In genomic region chr20:62707981-62708521, GRCh38 we compare ENCODE assay signal across 8 cellular contexts. TPM values are rescaled to one million over a fixed set of nuclear protein-coding genes. Genes with fewer than 3 reads are reported as not detected.
A peak's percentile ranks its signal among the peaks of the same experiment; 100 is the strongest.
DNase-seq lines count a peak whose midpoint lies in the region; ATAC-seq, FAIRE-seq and TF ChIP-seq lines count a peak whose summit lies in the region.

No MANE protein-coding gene starts in this region.

- no peak overlapping the region for H3K27ac ChIP-seq in CD8-positive, alpha-beta memory T cell (ENCODE audit: low read depth, low read length)
- no peak overlapping the region for H3K27ac ChIP-seq in HUES6 (ENCODE audit: low read depth, low read length)
- no peak overlapping the region for H3K27ac ChIP-seq in HepG2 (ENCODE audit: extremely low read length, insufficient read depth, low read length)

- TF ChIP-seq CTCF in HepG2 (CRISPR knock-in tag; IDR thresholded peaks at IDR 0.05) = no peak; the same call in 1 of the 2 replicates

- no peaks in the 10 kb centered on the region for H3K36me3 ChIP-seq in CD8-positive, alpha-beta memory T cell (ENCODE audit: insufficient read depth, low read length)
- no peaks in the 10 kb centered on the region for H3K36me3 ChIP-seq in HUES6 (ENCODE audit: control insufficient read depth, insufficient read depth, low read length)
- no peaks in the 10 kb centered on the region for H3K36me3 ChIP-seq in HepG2 (replicated peaks in 1 of 2; ENCODE audit: control insufficient read depth in 1 of 2, insufficient read depth in 2 of 2, low read length in 2 of 2)

- H3K9me3 ChIP-seq in CD8-positive, alpha-beta memory T cell (ENCODE audit: low read length) = no peaks in the 10 kb centered on the region
- H3K9me3 ChIP-seq in HUES6 (ENCODE audit: control insufficient read depth, insufficient read depth, low read depth, low read length) = no peaks in the 10 kb centered on the region
- no peaks in the 10 kb centered on the region for H3K9me3 ChIP-seq in HepG2 (ENCODE audit: low read length)

- peak overlapping the region in 5 of 7 donors; percentile 23 to 52 (median 47) for H3K4me3 Mint-ChIP-seq in CD8-positive, alpha-beta memory T cell

- H3K27me3 ChIP-seq in CD8-positive, alpha-beta memory T cell (ENCODE audit: insufficient read depth, low read length, poor library complexity, severe bottlenecking) = peaks cover 8% of the 10 kb centered on the region
- H3K27me3 ChIP-seq in HUES6 (ENCODE audit: control insufficient read depth, insufficient read depth, low read length) (peaks cover 82% of the 10 kb centered on the region), HepG2 (ENCODE audit: control insufficient read depth in 1 of 2, insufficient read depth in 2 of 2, low read length in 2 of 2) (peaks cover 43 to 91% of the 10 kb centered on the region in 2 experiments)

- peaks cover 8% of the 10 kb centered on the region; the same call in 1 of the 2 replicates for H4K20me1 ChIP-seq in HepG2 (ENCODE audit: insufficient read depth, low read length)

- TF ChIP-seq POLR2A in HepG2 (IDR thresholded peaks at IDR 0.05; ENCODE audit: insufficient read depth in 1 of 2, low read depth in 2 of 2, low read length in 2 of 2) = no peak

- peaks cover 5% of the 10 kb centered on the region for H3K4me1 ChIP-seq in CD8-positive, alpha-beta memory T cell (ENCODE audit: insufficient read depth, low read length)
- H3K4me1 ChIP-seq in HUES6 (ENCODE audit: control insufficient read depth, insufficient read depth, low read length) (peaks cover 8% of the 10 kb centered on the region), HepG2 (ENCODE audit: insufficient read depth, low read length) (peaks cover 8% of the 10 kb centered on the region; the same call in 1 of the 2 replicates)

- no peaks in the 10 kb centered on the region for H3K9me3 Mint-ChIP-seq in CD8-positive, alpha-beta memory T cell

- H3K27ac Mint-ChIP-seq in CD8-positive, alpha-beta memory T cell = no peak overlapping the region

- ATAC-seq in HepG2 (peak; percentile 71), HG02981 (IDR thresholded peaks at IDR 0.05; ENCODE audit: unreplicated experiment) (no peak), GM18861 (IDR thresholded peaks at IDR 0.05; ENCODE audit: unreplicated experiment) (no peak), HG02973 (IDR thresholded peaks at IDR 0.05; ENCODE audit: unreplicated experiment) (no peak)

- TF ChIP-seq RAD21 in HepG2 (CRISPR knock-in tag; IDR thresholded peaks at IDR 0.05) = no peak

- no peaks in the 10 kb centered on the region for H3K36me3 Mint-ChIP-seq in CD8-positive, alpha-beta memory T cell

- no TSS peak for BruUV-seq in HepG2 (replicated peaks; lab: Mats Ljungman, UMichigan)

- H3K9ac ChIP-seq in HUES6 (ENCODE audit: low read length) (no peak overlapping the region), HepG2 (ENCODE audit: insufficient read depth, low read depth, low read length) (no peak overlapping the region)

- no peak for DNase-seq in CD8-positive, alpha-beta memory T cell
- DNase-seq in activated CD4-positive, alpha-beta T cell treated with anti-CD3 and anti-CD28 coated beads, Interleukin-2, amount 50 U/mL, for 48 hours = peak; percentile 17 to 24
- DNase-seq in HepG2 (ENCODE audit: low spot score) = no peak
- no peak for DNase-seq in superior temporal gyrus (ENCODE audit: extremely low spot score)

- no peak overlapping the region for H3K4me2 ChIP-seq in HepG2 (ENCODE audit: low read depth, low read length)

- TF ChIP-seq EP300 in HepG2 (IDR thresholded peaks at IDR 0.05; ENCODE audit: low read depth in 2 of 2, low read length in 2 of 2) (no peak), HepG2 (CRISPR knock-in tag; IDR thresholded peaks at IDR 0.05; ENCODE audit: borderline replicate concordance) (no peak)

- FAIRE-seq in HepG2 (lab: Jason Lieb, UNC) = no peak

- H3K4me3 ChIP-seq in CD8-positive, alpha-beta memory T cell (ENCODE audit: low read length) = no peak overlapping the region
- peak overlapping the region; percentile 61 for H3K4me3 ChIP-seq in HUES6 (ENCODE audit: low read depth, low read length)
- no peak overlapping the region for H3K4me3 ChIP-seq in HepG2 (replicated peaks in 1 of 3; ENCODE audit: insufficient read depth in 1 of 3, low read depth in 2 of 3, low read length in 3 of 3)

- intact Hi-C loops in HepG2 (cut with micrococcal nuclease; ENCODE audit: unreplicated experiment) = no loop called here

- 33% methylated on average over 16 of the region's 19 CpGs for WGBS in HepG2 (ENCODE audit: low lambda C conversion rate)

- CTCF ChIA-PET in CD8-positive, alpha-beta memory T cell (lab: Charles Lee) = interaction anchor here (1.3 kb wide), 1 partner anchor 8 kb away, joined by 3 read pairs; no protein-coding TSS in a partner anchor
- CTCF ChIA-PET in HepG2 (lab: Yijun Ruan, JAX; ENCODE audit: low intra/inter-chr PET ratio, low total read pairs) = no interaction called here

- in situ Hi-C loops in HepG2 (cut with HindIII; ENCODE audit: extremely low pct_ligation_motif_present, low pct_unique_long_range_greater_than_20kb) = no loop called here

- peaks cover 18 to 27% of the 10 kb centered on the region in 2 donors for H3K27me3 Mint-ChIP-seq in CD8-positive, alpha-beta memory T cell

- H3K79me2 ChIP-seq in HepG2 (ENCODE audit: insufficient read depth, low read length) = no peaks in the 10 kb centered on the region

- POLR2A ChIA-PET in CD8-positive, alpha-beta memory T cell (lab: Charles Lee) = interaction anchor here (1.4 kb wide), 1 partner anchor 107 kb away, joined by 3 read pairs; no protein-coding TSS in a partner anchor
- POLR2A ChIA-PET in HepG2 (lab: Yijun Ruan, JAX) = no interaction called here

- H3K4me1 Mint-ChIP-seq in CD8-positive, alpha-beta memory T cell = peaks cover 0 to 22% (median 7%) of the 10 kb centered on the region in 3 donors

- no peak overlapping the region for H2AFZ ChIP-seq in HepG2 (ENCODE audit: low read length)

TF ChIP-seq in HepG2, 621 proteins besides CTCF, POLR2A, EP300 and RAD21:
- TF ChIP-seq HNRNPL (IDR thresholded peaks at IDR 0.05; ENCODE audit: low read depth, low read length) (0 out of 2 replicates have a peak, but pooled peaks have one; percentile 19), THAP9 (CRISPR knock-in tag; IDR thresholded peaks at IDR 0.05; ENCODE audit: borderline replicate concordance) (0 out of 2 replicates have a peak, but pooled peaks have one; percentile 17), STAG1 (CRISPR knock-in tag; IDR thresholded peaks at IDR 0.05) (0 out of 2 replicates have a peak, but pooled peaks have one; percentile 3), ZNF180 (CRISPR knock-in tag; IDR thresholded peaks at IDR 0.05; ENCODE audit: borderline replicate concordance, low read depth) (no peak)

RNA-seq across cellular contexts. Expression of gene NTSR1, which starts 0.6 kb away (rescaled TPM):
- total RNA-seq in CD8-positive, alpha-beta memory T cell = not detected
- not detected for polyA plus RNA-seq in CD8-positive, alpha-beta memory T cell
- 0.09 TPM in 1 of 2 replicates, not detected in the other for total RNA-seq in HepG2 (2016; rRNA removed; fragmentation: Illumina TruSeq; extraction: Trizol)
- not detected in 2 replicates for total RNA-seq in HepG2 (2016; cell fraction: cytosol; rRNA removed; fragmentation: Illumina TruSeq; extraction: Trizol; ENCODE audit: low read depth)
- total RNA-seq in HepG2 (2016; cell fraction: insoluble cytoplasmic fraction; rRNA removed; fragmentation: Illumina TruSeq; extraction: Trizol) = 0.04 TPM in 1 of 2 replicates, not detected in the other
- total RNA-seq in HepG2 (2016; cell fraction: membrane; rRNA removed; fragmentation: Illumina TruSeq; extraction: Trizol) = 0.09 TPM in 1 of 2 replicates, not detected in the other
- total RNA-seq in HepG2 (2016; cell fraction: nucleus; rRNA removed; fragmentation: Illumina TruSeq; extraction: Trizol) = 0.12 TPM in 1 of 2 replicates, not detected in the other
- 0.12 and 0.17 TPM in 2 replicates for polyA plus RNA-seq in HepG2 (2011; rRNA removed)
- polyA plus RNA-seq in HepG2 (2011; cell fraction: cytosol; rRNA removed) = 0.09 and 0.12 TPM in 2 replicates
- 0.38 and 0.51 TPM in 2 replicates for polyA plus RNA-seq in HepG2 (2011; cell fraction: nucleus; rRNA removed)
- polyA plus RNA-seq in HepG2 (2012) = 0.09 and 0.19 TPM in 2 replicates
- not detected in 2 replicates for polyA plus RNA-seq in HepG2 (2016; cell fraction: cytosol; fragmentation: Illumina TruSeq; extraction: Trizol; ENCODE audit: low read depth)
- 0.08 TPM in 1 of 2 replicates, not detected in the other for polyA plus RNA-seq in HepG2 (2016; cell fraction: insoluble cytoplasmic fraction; fragmentation: Illumina TruSeq; extraction: Trizol; ENCODE audit: low read depth)
- 0.05 TPM in 1 of 2 replicates, not detected in the other for polyA plus RNA-seq in HepG2 (2016; cell fraction: membrane; fragmentation: Illumina TruSeq; extraction: Trizol; ENCODE audit: low read depth)
- polyA plus RNA-seq in HepG2 (2016; cell fraction: nucleus; fragmentation: Illumina TruSeq; extraction: Trizol; ENCODE audit: insufficient read depth, low read depth) = 0.35 and 0.41 TPM in 2 replicates
- polyA minus RNA-seq in HepG2 (2011; rRNA and poly(A)+ RNA removed; ENCODE audit: low replicate concordance) = 0.24 TPM in 1 of 2 replicates, not detected in the other
- not detected in 2 replicates for polyA minus RNA-seq in HepG2 (2011; cell fraction: cytosol; rRNA and poly(A)+ RNA removed)
- 0.12 and 0.13 TPM in 2 replicates for polyA minus RNA-seq in HepG2 (2011; cell fraction: nucleus; rRNA and poly(A)+ RNA removed)

Comparison
In these comparisons a context has a peak if more than half of its experiments do, and no peak if none do; other contexts are left out.
1. DNase-seq: peak in activated CD4-positive, alpha-beta T cell treated with anti-CD3 and anti-CD28 coated beads, Interleukin-2, amount 50 U/mL, for 48 hours (2 of 2); none in CD8-positive, alpha-beta memory T cell (0 of 5), HepG2 (single experiment) and superior temporal gyrus (single experiment).